ENCODE assay signal across 18 cellular contexts in genomic region chr19:30028118-30028991, GRCh38.
A peak's percentile ranks its signal among the peaks of the same experiment; 100 is the strongest.
DNase-seq lines count a peak whose midpoint lies in the region; ATAC-seq, FAIRE-seq and TF ChIP-seq lines count a peak whose summit lies in the region.
"Had no signal": no experiment of that assay in that cellular context is flagged by ENCODE, and none has a peak within 500 bp of the region (broad histone marks: within the 10 kb centered on the region; RNA-seq: fewer than 3 reads in every experiment).

No MANE protein-coding gene starts in this region.

- no peaks in the 10 kb centered on the region for H3K9me2 ChIP-seq in GM23338 (ENCODE audit: insufficient read depth)

- peaks cover 26% of the 10 kb centered on the region; the same call in 2 of the 3 replicates for H3K4me1 Mint-ChIP-seq in GM23338
- peaks cover 21% of the 10 kb centered on the region for H3K4me1 Mint-ChIP-seq in activated naive CD4-positive, alpha-beta T cell treated with anti-CD3 and anti-CD28 coated beads for 36 hours (ENCODE audit: low read depth)
- H3K4me1 Mint-ChIP-seq in activated naive CD4-positive, alpha-beta T cell treated with anti-CD3 and anti-CD28 coated beads, Interleukin-2, amount 10 ng/mL, durations not matched to agents 7 days and 5 days, result peaks cover 10% of the 10 kb centered on the region

- no peaks in the 10 kb centered on the region for H3K9me3 ChIP-seq in mucosa of descending colon
- H3K9me3 ChIP-seq in small intestine (ENCODE audit: control insufficient read depth, low read depth), result no peaks in the 10 kb centered on the region

- WGBS in small intestine, 3 donors, result 87 to 96% (median 91%) methylated on average over 2 of the region's 2 CpGs

- ATAC-seq in GM23338 (no peak), mucosa of descending colon (peak; percentile 77)
- ATAC-seq: K562 had no signal

- H3K36me3 ChIP-seq in GM23338 (ENCODE audit: insufficient read depth) (no peaks in the 10 kb centered on the region), mucosa of descending colon (ENCODE audit: low read depth) (no peaks in the 10 kb centered on the region), small intestine (ENCODE audit: control insufficient read depth in 2 of 2, insufficient read depth in 2 of 2, low read length in 2 of 2) (no peaks in the 10 kb centered on the region)

- H3K36me3 Mint-ChIP-seq in GM23338 (ENCODE audit: low read depth), result peaks cover 39% of the 10 kb centered on the region
- peaks cover 59% of the 10 kb centered on the region for H3K36me3 Mint-ChIP-seq in activated naive CD4-positive, alpha-beta T cell treated with anti-CD3 and anti-CD28 coated beads for 36 hours (ENCODE audit: low read depth)
- H3K36me3 Mint-ChIP-seq in activated naive CD4-positive, alpha-beta T cell treated with anti-CD3 and anti-CD28 coated beads, Interleukin-2, amount 10 ng/mL, durations not matched to agents 7 days and 5 days, result peaks cover 53% of the 10 kb centered on the region

- no peaks in the 10 kb centered on the region for H4K20me1 ChIP-seq in GM23338 (replicated peaks; ENCODE audit: insufficient read depth)

- peaks cover 2% of the 10 kb centered on the region; the same call in 2 of the 3 replicates for H3K9me3 Mint-ChIP-seq in GM23338
- H3K9me3 Mint-ChIP-seq in activated naive CD4-positive, alpha-beta T cell treated with anti-CD3 and anti-CD28 coated beads for 36 hours, result peaks cover 8% of the 10 kb centered on the region
- H3K9me3 Mint-ChIP-seq in activated naive CD4-positive, alpha-beta T cell treated with anti-CD3 and anti-CD28 coated beads, Interleukin-2, amount 10 ng/mL, durations not matched to agents 7 days and 5 days, result peaks cover 2% of the 10 kb centered on the region

- H3K4me3 ChIP-seq in GM23338 (no peak overlapping the region), LNCaP clone FGC (ENCODE audit: low read depth, low read length) (no peak overlapping the region), mucosa of descending colon (no peak overlapping the region), small intestine (ENCODE audit: low read depth in 1 of 2, low read length in 2 of 2) (no peak overlapping the region)
- H3K4me3 ChIP-seq: K562 had no signal

- peaks cover 3% of the 10 kb centered on the region; the same call in 1 of the 2 replicates for H3K79me2 ChIP-seq in GM23338 (replicated peaks; ENCODE audit: insufficient read depth)

- H3K27ac Mint-ChIP-seq in GM23338, result 0 out of 2 replicates have a peak overlapping the region, but pooled peaks have one; percentile 5
- no peak overlapping the region for H3K27ac Mint-ChIP-seq in activated naive CD4-positive, alpha-beta T cell treated with anti-CD3 and anti-CD28 coated beads for 36 hours
- H3K27ac Mint-ChIP-seq in activated naive CD4-positive, alpha-beta T cell treated with anti-CD3 and anti-CD28 coated beads, Interleukin-2, amount 10 ng/mL, durations not matched to agents 7 days and 5 days, result no peak overlapping the region
- H3K27ac Mint-ChIP-seq: B cell; CD4-positive, alpha-beta T cell; H9 had no signal

- no peak overlapping the region for H3K4me3 Mint-ChIP-seq in GM23338
- no peak overlapping the region for H3K4me3 Mint-ChIP-seq in activated naive CD4-positive, alpha-beta T cell treated with anti-CD3 and anti-CD28 coated beads for 36 hours
- no peak overlapping the region for H3K4me3 Mint-ChIP-seq in activated naive CD4-positive, alpha-beta T cell treated with anti-CD3 and anti-CD28 coated beads, Interleukin-2, amount 10 ng/mL, durations not matched to agents 7 days and 5 days
- H3K4me3 Mint-ChIP-seq: B cell; CD4-positive, alpha-beta T cell; H9 had no signal

- no peak for DNase-seq in GM23338 (ENCODE audit: low spot score)
- DNase-seq in LNCaP clone FGC (ENCODE audit: low read depth), result peak; percentile 71
- no peak for DNase-seq in mucosa of descending colon
- no peak for DNase-seq in activated naive CD4-positive, alpha-beta T cell treated with anti-CD3 and anti-CD28 coated beads for 36 hours
- no peak for DNase-seq in small intestine
- no peak for DNase-seq in activated naive CD4-positive, alpha-beta T cell treated with anti-CD3 and anti-CD28 coated beads, Interleukin-2, amount 10 ng/mL, durations not matched to agents 7 days and 5 days
- DNase-seq: Calu3; CD4-positive, alpha-beta T cell; DMS53; H9; NCI-H1105; NCI-H1694 treated with DMSO at 0.1 percent for 48 hours; NCI-H446 treated with DMSO at 0.1 percent for 48 hours; NK-92 treated with Interleukin-12 subunit alpha and Interleukin-12 subunit beta, amount 100 ng/mL, for 24 hours had no signal

- TF ChIP-seq CTCF in GM23338 (conservative IDR thresholded peaks at IDR 0.05; ENCODE audit: low read depth in 2 of 2) (no peak), LNCaP clone FGC (IDR thresholded peaks at IDR 0.05; ENCODE audit: control insufficient read depth, extremely low read depth, insufficient read depth) (0 out of 2 replicates have a peak, but pooled peaks have one; percentile 6), VCaP (conservative IDR thresholded peaks at IDR 0.05) (no peak), mucosa of descending colon (IDR thresholded peaks at IDR 0.05) (no peak)

- CTCF ChIA-PET in activated naive CD4-positive, alpha-beta T cell treated with anti-CD3 and anti-CD28 coated beads for 36 hours (lab: Charles Lee), result interaction anchor here (0.7 to 1.3 kb wide), 3 partner anchors 9 to 1711 kb away, joined by 3 to 6 read pairs (median 3); no protein-coding TSS in a partner anchor
- CTCF ChIA-PET in activated naive CD4-positive, alpha-beta T cell treated with anti-CD3 and anti-CD28 coated beads, Interleukin-2, amount 10 ng/mL, durations not matched to agents 7 days and 5 days (lab: Charles Lee), result no interaction called here

- H3K27ac ChIP-seq in GM23338 (ENCODE audit: low read depth) (no peak overlapping the region), VCaP (peak overlapping the region; percentile 40), small intestine (ENCODE audit: low read depth in 1 of 2, low read length in 1 of 2) (no peak overlapping the region)
- H3K27ac ChIP-seq: RWPE1 had no signal

- no peak for FAIRE-seq in small intestine (lab: Jason Lieb, UNC)
- FAIRE-seq: K562 had no signal

- H3K4me1 ChIP-seq in GM23338 (ENCODE audit: insufficient read depth) (peaks cover 21% of the 10 kb centered on the region), mucosa of descending colon (ENCODE audit: low read depth) (no peaks in the 10 kb centered on the region), small intestine (ENCODE audit: control insufficient read depth in 2 of 2, insufficient read depth in 1 of 2, low read depth in 1 of 2, low read length in 1 of 2) (no peaks in the 10 kb centered on the region)

- no peak overlapping the region for H2AFZ ChIP-seq in GM23338

- no peaks in the 10 kb centered on the region for H3K27me3 Mint-ChIP-seq in GM23338 (ENCODE audit: insufficient read depth, low read depth, poor library complexity)
- no peaks in the 10 kb centered on the region for H3K27me3 Mint-ChIP-seq in activated naive CD4-positive, alpha-beta T cell treated with anti-CD3 and anti-CD28 coated beads for 36 hours (ENCODE audit: low read depth)
- H3K27me3 Mint-ChIP-seq in activated naive CD4-positive, alpha-beta T cell treated with anti-CD3 and anti-CD28 coated beads, Interleukin-2, amount 10 ng/mL, durations not matched to agents 7 days and 5 days, result no peaks in the 10 kb centered on the region
- H3K27me3 Mint-ChIP-seq: B cell; CD4-positive, alpha-beta T cell had no signal

- H3K4me2 ChIP-seq in GM23338, result no peak overlapping the region

- H3F3A ChIP-seq in GM23338 (replicated peaks; ENCODE audit: low read depth), result no peaks in the 10 kb centered on the region

- intact Hi-C loops in mucosa of descending colon (cut with DNase I, micrococcal nuclease), result no loop called here
- intact Hi-C loops in activated naive CD4-positive, alpha-beta T cell treated with anti-CD3 and anti-CD28 coated beads for 36 hours (cut with micrococcal nuclease), result no loop called here

- H3K27me3 ChIP-seq in GM23338 (ENCODE audit: insufficient read depth) (no peaks in the 10 kb centered on the region), small intestine (ENCODE audit: control insufficient read depth in 2 of 2, insufficient read depth in 2 of 2, low read length in 2 of 2) (no peaks in the 10 kb centered on the region)

TF ChIP-seq in GM23338, 12 proteins besides CTCF, POLR2A, EP300 and RAD21 (continues in another document):
- TF ChIP-seq EZH2phosphoT487 (IDR thresholded peaks at IDR 0.05; ENCODE audit: unreplicated experiment), result no peak
- no peak for TF ChIP-seq ETS1 (IDR thresholded peaks at IDR 0.05)
- TF ChIP-seq ZNF114 (CRISPR knock-in tag; IDR thresholded peaks at IDR 0.05), result no peak
- TF ChIP-seq CREB1 (CRISPR knock-in tag; IDR thresholded peaks at IDR 0.05; ENCODE audit: low read depth), result no peak
- TF ChIP-seq REST (IDR thresholded peaks at IDR 0.05; ENCODE audit: unreplicated experiment), result no peak
